8 cellular contexts compared by ENCODE assay signal in genomic region chr17:49132699-49133364, GRCh38. TPM values are rescaled to one million over a fixed set of nuclear protein-coding genes. Genes with fewer than 3 reads are reported as not detected.
DNase-seq lines count a peak whose midpoint lies in the region; ATAC-seq and TF ChIP-seq lines count a peak whose summit lies in the region.

B4GALNT2 (plus strand) TSS chr17:49132769; CDS start chr17:49132793, 24 bp downstream.

- DNase-seq in AG09309 (ENCODE audit: low read depth) (no peak), NCI-H1105 (lab: John Stamatoyannopoulos, UW) (peak; percentile 4), coronary artery (ENCODE audit: low spot score) (no peak), natural killer cell (no peak), RPMI8226 (no peak)

- no peak within 1 kb of the TSS for H3K27ac ChIP-seq in coronary artery

- ATAC-seq in natural killer cell (peak in 1 of 3 donors; percentile 32), GM21381 (IDR thresholded peaks at IDR 0.05; ENCODE audit: unreplicated experiment) (no peak), GM21367 (IDR thresholded peaks at IDR 0.05; ENCODE audit: unreplicated experiment) (no peak), HG03342 (IDR thresholded peaks at IDR 0.05; ENCODE audit: unreplicated experiment) (no peak)

- TF ChIP-seq CTCF in AG09309 (IDR thresholded peaks at IDR 0.05; ENCODE audit: control insufficient read depth, insufficient read depth, low read depth, low read length, missing control alignments) (no peak), coronary artery (IDR thresholded peaks at IDR 0.05) (no peak), natural killer cell (IDR thresholded peaks at IDR 0.05) (no peak)

- H3K36me3 Mint-ChIP-seq in natural killer cell, result peaks cover 6% of the 10 kb centered on the region

- intact Hi-C loops in natural killer cell (cut with micrococcal nuclease), result no loop called here

- H3K4me1 Mint-ChIP-seq in natural killer cell, result peaks cover 0 to 10% of the 10 kb centered on the region in 2 donors

- peak within 1 kb of the TSS; percentile 28 for H3K4me3 Mint-ChIP-seq in natural killer cell

- H3K4me3 ChIP-seq in AG09309 (ENCODE audit: control insufficient read depth, low read depth, low read length) (peak within 1 kb of the TSS; percentile 47), coronary artery (peak within 1 kb of the TSS; percentile 62)

- peaks cover 52% of the 10 kb centered on the region in 2 donors for H3K27me3 Mint-ChIP-seq in natural killer cell (ENCODE audit: low read depth in 2 of 2)

- H3K27ac Mint-ChIP-seq in natural killer cell, result no peak within 1 kb of the TSS

- no peaks in the 10 kb centered on the region for H3K9me3 Mint-ChIP-seq in natural killer cell

RNA-seq across cellular contexts. Expression of gene B4GALNT2, which starts in this region (rescaled TPM):
- under 1 TPM in 2 of 3 donors, not detected in 1; 0.05 TPM for total RNA-seq in natural killer cell
